In the genomic region with DNA sequence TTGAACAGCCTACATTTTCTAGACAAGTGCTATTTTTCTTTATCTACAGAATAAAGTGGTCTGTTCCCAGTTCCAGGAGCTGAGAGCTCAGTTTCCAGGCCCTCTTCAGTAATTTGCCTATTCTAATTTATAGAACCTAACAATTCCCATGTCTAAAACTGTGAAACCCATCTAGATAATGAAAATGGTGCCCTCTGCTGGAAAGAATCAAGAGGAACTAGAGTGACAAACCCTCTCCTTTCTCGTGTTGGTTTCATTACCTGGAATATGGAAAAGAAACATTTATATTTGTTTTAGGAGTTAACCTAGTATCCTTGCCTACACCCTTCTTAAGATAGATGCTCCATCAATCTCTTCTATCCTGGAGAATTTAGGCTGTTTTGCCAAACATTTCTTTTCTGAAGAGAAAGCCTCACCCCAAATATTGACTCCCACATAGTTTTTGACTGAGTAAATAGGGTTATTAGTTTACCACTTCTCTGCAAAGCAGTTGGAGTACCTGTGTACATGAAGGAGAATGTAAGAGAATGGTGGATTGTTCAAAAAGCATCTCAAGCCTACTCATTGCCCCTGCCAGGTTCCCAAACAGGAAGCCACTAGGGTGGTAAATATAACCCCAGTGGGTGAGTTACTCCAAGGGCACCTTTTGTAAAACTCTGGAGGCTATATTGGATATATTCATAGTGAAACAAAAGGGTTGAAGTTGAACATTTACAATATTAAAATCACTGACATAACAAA, we compare ENCODE assay signal across 8 cellular contexts.
DNase-seq lines count a peak whose midpoint lies in the region; ATAC-seq, FAIRE-seq and TF ChIP-seq lines count a peak whose summit lies in the region.

No MANE protein-coding gene starts in this region.

- DNase-seq in AG08395 (ENCODE audit: low spot score), result peak; percentile 65
- DNase-seq in GM12891 (ENCODE audit: insufficient read length, low spot score), result peak; percentile 21
- peak; percentile 38 for DNase-seq in HS-5 (ENCODE audit: low read depth)
- DNase-seq in NCI-H82 (lab: John Stamatoyannopoulos, UW), result peak; percentile 80
- DNase-seq in bronchial epithelial cell (ENCODE audit: low read depth), result peak; percentile 64
- DNase-seq in kidney epithelial cell (ENCODE audit: low read depth), result peak; percentile 12
- DNase-seq in upper lobe of left lung, result no peak

- TF ChIP-seq CTCF in bronchial epithelial cell (IDR thresholded peaks at IDR 0.05; ENCODE audit: insufficient read depth, low read length, severe bottlenecking) (peak; percentile 53), kidney epithelial cell (IDR thresholded peaks at IDR 0.05; ENCODE audit: insufficient read depth, low read length, poor library complexity, severe bottlenecking) (peak; percentile 49), upper lobe of left lung (IDR thresholded peaks at IDR 0.05) (peak; percentile 40 to 71 (median 63))

- no peaks in the 10 kb centered on the region for H3K9me3 ChIP-seq in upper lobe of left lung

- no peak overlapping the region for H3K4me3 ChIP-seq in bronchial epithelial cell (ENCODE audit: low read depth, low read length)
- no peak overlapping the region for H3K4me3 ChIP-seq in kidney epithelial cell (ENCODE audit: low read depth, low read length)
- H3K4me3 ChIP-seq in upper lobe of left lung, result no peak overlapping the region

- no peak overlapping the region for H3K27ac ChIP-seq in upper lobe of left lung

- H3K4me1 ChIP-seq in upper lobe of left lung, result peaks cover 0 to 5% (median 0%) of the 10 kb centered on the region in 4 donors

- ATAC-seq in upper lobe of left lung (ENCODE audit: low FRiP score in 2 of 2) (peak in 1 of 2 donors; percentile 82), GM19452 (IDR thresholded peaks at IDR 0.05; ENCODE audit: unreplicated experiment) (no peak)

- TF ChIP-seq POLR2A in GM12891 (IDR thresholded peaks at IDR 0.05; ENCODE audit: low read depth, low read length) (no peak), upper lobe of left lung (IDR thresholded peaks at IDR 0.05) (no peak)

- H3K36me3 ChIP-seq in bronchial epithelial cell (ENCODE audit: control insufficient read depth, insufficient read depth, low read length) (no peaks in the 10 kb centered on the region), kidney epithelial cell (ENCODE audit: control insufficient read depth, insufficient read depth, low read length) (no peaks in the 10 kb centered on the region), upper lobe of left lung (no peaks in the 10 kb centered on the region)

- 0% methylated on average over 1 of the region's 1 CpG for WGBS in upper lobe of left lung, 2 donors

- H3K27me3 ChIP-seq in bronchial epithelial cell (ENCODE audit: control insufficient read depth, insufficient read depth, low read length), result no peaks in the 10 kb centered on the region
- H3K27me3 ChIP-seq in kidney epithelial cell (ENCODE audit: control insufficient read depth, insufficient read depth, low read length), result no peaks in the 10 kb centered on the region
- no peaks in the 10 kb centered on the region for H3K27me3 ChIP-seq in upper lobe of left lung

- TF ChIP-seq EP300 in upper lobe of left lung (IDR thresholded peaks at IDR 0.05), result no peak

- no peak for FAIRE-seq in GM12891 (lab: Jason Lieb, UNC)
- FAIRE-seq in bronchial epithelial cell (lab: Jason Lieb, UNC), result no peak

TF ChIP-seq in GM12891, 5 proteins besides CTCF, POLR2A, EP300 and RAD21:
- TF ChIP-seq SPI1 (IDR thresholded peaks at IDR 0.05; ENCODE audit: low read depth, low read length), result no peak
- no peak for TF ChIP-seq PAX5 (IDR thresholded peaks at IDR 0.05; ENCODE audit: insufficient read depth, low read length, severe bottlenecking)
- TF ChIP-seq POLR2AphosphoS5 (IDR thresholded peaks at IDR 0.05; ENCODE audit: low read depth, low read length), result no peak

Comparison
In these comparisons a context has a peak if more than half of its experiments do, and no peak if none do; other contexts are left out.
1. DNase-seq: peak in AG08395 (single experiment), GM12891 (single experiment), HS-5 (single experiment), NCI-H82 (single experiment), bronchial epithelial cell (single experiment) and kidney epithelial cell (single experiment); none in upper lobe of left lung (0 of 2).
2. Peak in every context shown above with its lines, with median percentiles within 50 percentile points of each other: CTCF ChIP-seq.